In the genomic region with DNA sequence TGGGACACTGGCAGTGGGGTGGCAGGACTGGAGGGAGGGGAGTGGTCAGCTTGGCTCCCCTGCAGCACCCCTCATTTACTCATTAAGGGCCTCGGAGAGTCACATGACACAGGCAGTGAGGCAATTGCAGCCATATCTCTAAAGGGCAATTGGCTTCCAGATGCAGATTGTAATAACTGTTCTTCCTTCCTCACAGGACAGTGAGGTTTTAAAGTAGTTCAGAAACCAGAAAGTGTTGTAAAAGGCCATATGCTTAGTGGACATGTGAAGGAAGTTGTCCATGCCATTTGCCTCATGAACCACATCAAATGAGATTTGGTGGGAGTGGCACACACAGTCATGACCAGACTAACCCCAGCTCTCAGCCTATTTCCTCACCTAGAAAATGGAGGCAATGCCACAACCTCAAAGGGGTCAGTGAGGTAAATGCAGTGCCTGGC, we compare ENCODE assay signal across 10 cellular contexts. TPM values are rescaled to one million over a fixed set of nuclear protein-coding genes. Genes with fewer than 3 reads are reported as not detected.
DNase-seq lines count a peak whose midpoint lies in the region; ATAC-seq, FAIRE-seq and TF ChIP-seq lines count a peak whose summit lies in the region.
"Had no signal": no experiment of that assay in that cellular context is flagged by ENCODE, and none has a peak within 500 bp of the region (broad histone marks: within the 10 kb centered on the region; RNA-seq: fewer than 3 reads in every experiment).

No MANE protein-coding gene starts in this region.

- H3K4me1 Mint-ChIP-seq in activated naive CD4-positive, alpha-beta T cell treated with anti-CD3 and anti-CD28 coated beads for 36 hours (ENCODE audit: low read depth) = peaks cover 10% of the 10 kb centered on the region

- no peaks in the 10 kb centered on the region for H3K9me3 Mint-ChIP-seq in activated naive CD4-positive, alpha-beta T cell treated with anti-CD3 and anti-CD28 coated beads for 36 hours
- H3K9me3 Mint-ChIP-seq: activated B cell treated with CpG ODN at 0.5 μM for 24 hours, naive B cell had no signal

- CTCF ChIA-PET in GM12878 (lab: Yijun Ruan, JAX) = interaction anchor here (1.1 kb wide), 1 partner anchor 32 kb away, joined by 5 read pairs; no protein-coding TSS in a partner anchor
- CTCF ChIA-PET in activated naive CD4-positive, alpha-beta T cell treated with anti-CD3 and anti-CD28 coated beads for 36 hours (lab: Charles Lee) = interaction anchor here (1.2 to 2.3 kb wide), 3 partner anchors 12 to 47 kb away, joined by 3 to 7 read pairs (median 4); a partner anchor contains a TSS

- ATAC-seq in GM12878 = peak; percentile 34
- peak; percentile 63 to 64 for ATAC-seq in lower lobe of right lung
- ATAC-seq in upper lobe of right lung = peak; percentile 76
- ATAC-seq in HG03108 (IDR thresholded peaks at IDR 0.05; ENCODE audit: unreplicated experiment) = no peak
- ATAC-seq in GM21737 (IDR thresholded peaks at IDR 0.05; ENCODE audit: unreplicated experiment) = no peak

- H3K27me3 ChIP-seq in Loucy (ENCODE audit: insufficient read depth, low read length, poor library complexity, severe bottlenecking) = no peaks in the 10 kb centered on the region
- H3K27me3 ChIP-seq in GM12878 (replicated peaks in 1 of 2; ENCODE audit: control insufficient read depth in 2 of 2, insufficient read depth in 2 of 2, low read length in 1 of 2) = no peaks in the 10 kb centered on the region
- H3K27me3 ChIP-seq in lower lobe of right lung (ENCODE audit: low read depth) = no peaks in the 10 kb centered on the region
- no peaks in the 10 kb centered on the region for H3K27me3 ChIP-seq in upper lobe of right lung

- no peak for TF ChIP-seq POLR2A in GM12878 (IDR thresholded peaks at IDR 0.05; ENCODE audit: low read depth, low read length)

- peaks cover 15% of the 10 kb centered on the region for H3K4me1 ChIP-seq in Loucy (ENCODE audit: insufficient read depth, low read length, poor library complexity, severe bottlenecking)
- peaks cover 24% of the 10 kb centered on the region for H3K4me1 ChIP-seq in GM12878 (ENCODE audit: control insufficient read depth, insufficient read depth, low read length)
- peaks cover 25% of the 10 kb centered on the region for H3K4me1 ChIP-seq in lower lobe of right lung
- H3K4me1 ChIP-seq in upper lobe of right lung = peaks cover 12% of the 10 kb centered on the region

- H3K4me2 ChIP-seq in Loucy (ENCODE audit: low read depth, low read length, poor library complexity, severe bottlenecking) (peak overlapping the region; percentile 75), GM12878 (ENCODE audit: control insufficient read depth, insufficient read depth) (no peak overlapping the region)

- no peaks in the 10 kb centered on the region for H3K27me3 Mint-ChIP-seq in activated naive CD4-positive, alpha-beta T cell treated with anti-CD3 and anti-CD28 coated beads for 36 hours (ENCODE audit: low read depth)
- H3K27me3 Mint-ChIP-seq: activated B cell treated with CpG ODN at 0.5 μM for 24 hours, naive B cell had no signal

- POLR2A ChIA-PET in GM12878 (lab: Charles Lee) = no interaction called here

- TF ChIP-seq EP300 in GM12878 (IDR thresholded peaks at IDR 0.05; ENCODE audit: borderline replicate concordance in 1 of 2, control insufficient read depth in 1 of 2, low read depth in 2 of 2, low read length in 2 of 2) = no peak

- peak overlapping the region; percentile 54 for H3K4me3 ChIP-seq in Loucy (ENCODE audit: low read length, poor library complexity, severe bottlenecking)
- no peak overlapping the region for H3K4me3 ChIP-seq in GM12878
- H3K4me3 ChIP-seq in lower lobe of right lung = no peak overlapping the region
- no peak overlapping the region for H3K4me3 ChIP-seq in upper lobe of right lung

- in situ Hi-C loops in GM12878 (cut with MboI) = no loop called here

- 0% methylated on average over 1 of the region's 1 CpG for WGBS in GM12878 (ENCODE audit: insufficient coverage, insufficient replicate concordance, low lambda C conversion rate, missing lambda C conversion rate)

- no peaks in the 10 kb centered on the region for H3F3A ChIP-seq in Loucy (ENCODE audit: low read depth)

- no peaks in the 10 kb centered on the region for H3K9me2 ChIP-seq in Loucy (replicated peaks; ENCODE audit: low read depth, low read length)

- peaks cover 8% of the 10 kb centered on the region; the same call in 1 of the 2 replicates for H3K79me2 ChIP-seq in Loucy (ENCODE audit: insufficient read depth, low read length)
- H3K79me2 ChIP-seq in GM12878 (ENCODE audit: control insufficient read depth, insufficient read depth, low read length) = no peaks in the 10 kb centered on the region

- DNase-seq in AG08396 (ENCODE audit: low spot score) = peak; percentile 6
- no peak for DNase-seq in GM12878 (ENCODE audit: low read depth, low spot score)
- no peak for DNase-seq in lower lobe of right lung
- no peak for DNase-seq in upper lobe of right lung
- no peak for DNase-seq in activated naive CD4-positive, alpha-beta T cell treated with anti-CD3 and anti-CD28 coated beads for 36 hours
- DNase-seq: activated B cell treated with CpG ODN at 0.5 μM for 24 hours, naive B cell had no signal

- RAD21 ChIA-PET in GM12878 (lab: Charles Lee; ENCODE audit: unreplicated experiment) = no interaction called here

- FAIRE-seq in GM12878 (lab: Jason Lieb, UNC) = no peak

- TF ChIP-seq CTCF in Loucy (conservative IDR thresholded peaks at IDR 0.05; ENCODE audit: low read length) (no peak), GM12878 (IDR thresholded peaks at IDR 0.05 in 2 of 3, conservative IDR thresholded peaks at IDR 0.05 in 1 of 3; ENCODE audit: control insufficient read depth in 2 of 3, extremely low read depth in 1 of 3, insufficient read depth in 1 of 3, low read depth in 3 of 3, low read length in 3 of 3) (no peak), lower lobe of right lung (IDR thresholded peaks at IDR 0.05) (no peak), upper lobe of right lung (IDR thresholded peaks at IDR 0.05) (no peak)

- H3K36me3 ChIP-seq in Loucy (ENCODE audit: insufficient read depth, low read length) = no peaks in the 10 kb centered on the region
- H3K36me3 ChIP-seq in GM12878 (ENCODE audit: control insufficient read depth in 2 of 2, insufficient read depth in 2 of 2, low read length in 1 of 2) = no peaks in the 10 kb centered on the region; a peak in 1 of 4 replicates
- no peaks in the 10 kb centered on the region for H3K36me3 ChIP-seq in lower lobe of right lung
- no peaks in the 10 kb centered on the region for H3K36me3 ChIP-seq in upper lobe of right lung

- H3K9me3 ChIP-seq in Loucy (ENCODE audit: insufficient read depth, low read depth, low read length) (no peaks in the 10 kb centered on the region), GM12878 (replicated peaks; ENCODE audit: control insufficient read depth, insufficient read depth, low read length) (no peaks in the 10 kb centered on the region), lower lobe of right lung (no peaks in the 10 kb centered on the region), upper lobe of right lung (no peaks in the 10 kb centered on the region)

- TF ChIP-seq RAD21 in GM12878 (IDR thresholded peaks at IDR 0.05; ENCODE audit: insufficient read depth, low read depth, low read length) = no peak

- SMC1A ChIA-PET in GM12878 (lab: Charles Lee; ENCODE audit: uncharacterized antibody, unreplicated experiment) = interaction anchor here (0.9 to 1.3 kb wide), 2 partner anchors 13 to 24 kb away, joined by 3 to 4 read pairs; no protein-coding TSS in a partner anchor

- peak overlapping the region; percentile 80 for H2AFZ ChIP-seq in Loucy (ENCODE audit: low read length)
- H2AFZ ChIP-seq in GM12878 (ENCODE audit: control insufficient read depth, low read depth, low read length) = peak overlapping the region; percentile 60

- intact Hi-C loops in GM12878 (cut with micrococcal nuclease; ENCODE audit: unreplicated experiment) (no loop called here), lower lobe of right lung (cut with DNase I) (no loop called here), upper lobe of right lung (cut with DNase I) (no loop called here)
- intact Hi-C loops in activated naive CD4-positive, alpha-beta T cell treated with anti-CD3 and anti-CD28 coated beads for 36 hours (cut with micrococcal nuclease) = no loop called here

- no TSS peak for BruUV-seq in GM12878 (replicated peaks; lab: Mats Ljungman, UMichigan)

- no peak overlapping the region for H3K27ac ChIP-seq in GM12878 (ENCODE audit: control insufficient read depth, insufficient read depth)
- H3K27ac ChIP-seq in lower lobe of right lung = peak overlapping the region; percentile 18
- H3K27ac ChIP-seq in upper lobe of right lung = peak overlapping the region; percentile 8

- H3K9ac ChIP-seq in Loucy (ENCODE audit: low read depth, low read length, poor library complexity, severe bottlenecking) (peak overlapping the region; percentile 52), GM12878 (ENCODE audit: control insufficient read depth, insufficient read depth, low read length) (no peak overlapping the region)

- no peak overlapping the region for H3K27ac Mint-ChIP-seq in activated naive CD4-positive, alpha-beta T cell treated with anti-CD3 and anti-CD28 coated beads for 36 hours
- H3K27ac Mint-ChIP-seq: activated B cell treated with CpG ODN at 0.5 μM for 24 hours, naive B cell had no signal

- H3K36me3 Mint-ChIP-seq in activated naive CD4-positive, alpha-beta T cell treated with anti-CD3 and anti-CD28 coated beads for 36 hours (ENCODE audit: low read depth) = peaks cover 4% of the 10 kb centered on the region
- H3K36me3 Mint-ChIP-seq: naive B cell had no signal

- no peak overlapping the region for H3K4me3 Mint-ChIP-seq in activated naive CD4-positive, alpha-beta T cell treated with anti-CD3 and anti-CD28 coated beads for 36 hours
- H3K4me3 Mint-ChIP-seq: activated B cell treated with CpG ODN at 0.5 μM for 24 hours, naive B cell had no signal

- H4K20me1 ChIP-seq in Loucy (ENCODE audit: insufficient read depth, low read length, poor library complexity, severe bottlenecking) (no peaks in the 10 kb centered on the region), GM12878 (ENCODE audit: control insufficient read depth, insufficient read depth) (no peaks in the 10 kb centered on the region)

RNA-seq across cellular contexts. Expression of a gene that starts 11.1 kb away (rescaled TPM):
- 8.6 and 10.8 TPM in 2 replicates for total RNA-seq in GM12878 (2013; cell fraction: nucleolus; rRNA removed)
- 82.7 and 92.0 TPM in 2 replicates for total RNA-seq in GM12878 (2014; rRNA removed)
- total RNA-seq in GM12878 (2014; rRNA removed; fragmentation: Illumina TruSeq; extraction: Trizol) = 34.3 and 36.3 TPM in 2 replicates
- 42.9 and 47.4 TPM in 2 replicates for total RNA-seq in GM12878 (2021)
- 20.2 TPM for polyA plus RNA-seq in GM12878 (2011; ENCODE audit: low read depth)
- 23.1 and 50.9 TPM in 2 replicates for polyA plus RNA-seq in GM12878 (2011; rRNA removed)
- 89.6 and 98.0 TPM in 2 replicates for polyA plus RNA-seq in GM12878 (2011; cell fraction: cytosol; rRNA removed)
- 55.7 and 58.1 TPM in 2 replicates for polyA plus RNA-seq in GM12878 (2011; cell fraction: nucleus; rRNA removed)
- polyA plus RNA-seq in GM12878 (2012) = 35.8 and 42.8 TPM in 2 replicates
- 17.6 and 43.8 TPM in 2 replicates for polyA plus RNA-seq in GM12878 (2014; fragmentation: Illumina TruSeq; extraction: Trizol)
- 10 to 100 TPM; 15.8 to 25.5 TPM for polyA plus RNA-seq in GM12878 (2014; fragmentation: Nextera tagmentation; extraction: Ambion mirVana)
- polyA plus RNA-seq in GM12878 (2014; rRNA removed) = 66.8 and 78.1 TPM in 2 replicates
- polyA plus RNA-seq in GM12878 (2016; fragmentation: Nextera tagmentation; extraction: Ambion mirVana) = 10 to 100 TPM; 72.7 to 74.5 TPM
- polyA minus RNA-seq in GM12878 (2011; rRNA and poly(A)+ RNA removed) = 23.8 and 50.1 TPM in 2 replicates
- 25.9 and 28.2 TPM in 2 replicates for polyA minus RNA-seq in GM12878 (2011; cell fraction: cytosol; rRNA and poly(A)+ RNA removed)
- 17.5 and 21.9 TPM in 2 replicates for polyA minus RNA-seq in GM12878 (2011; cell fraction: nucleus; rRNA and poly(A)+ RNA removed)
- total RNA-seq in lower lobe of right lung = 27.9 TPM
- total RNA-seq in upper lobe of right lung = 28.4 TPM
- 10 to 100 TPM; 46.8 to 47.4 TPM for total RNA-seq in activated naive CD4-positive, alpha-beta T cell treated with anti-CD3 and anti-CD28 coated beads for 36 hours

RNA-seq across cellular contexts. Expression of a gene that starts 11.9 kb away (rescaled TPM):
- total RNA-seq in GM12878 (2013; cell fraction: nucleolus; rRNA removed) = 7.2 and 7.8 TPM in 2 replicates
- total RNA-seq in GM12878 (2014; rRNA removed) = 2.8 and 3.2 TPM in 2 replicates
- total RNA-seq in GM12878 (2014; rRNA removed; fragmentation: Illumina TruSeq; extraction: Trizol) = 1.3 and 1.9 TPM in 2 replicates
- total RNA-seq in GM12878 (2021) = 3.2 and 3.8 TPM in 2 replicates
- polyA plus RNA-seq in GM12878 (2011; ENCODE audit: low read depth) = 5.4 TPM
- 1.8 and 2.3 TPM in 2 replicates for polyA plus RNA-seq in GM12878 (2011; rRNA removed)
- polyA plus RNA-seq in GM12878 (2011; cell fraction: cytosol; rRNA removed) = 2.0 and 2.7 TPM in 2 replicates
- polyA plus RNA-seq in GM12878 (2011; cell fraction: nucleus; rRNA removed) = 19.0 and 24.1 TPM in 2 replicates
- 8.6 and 10.7 TPM in 2 replicates for polyA plus RNA-seq in GM12878 (2012)
- 1.8 and 2.0 TPM in 2 replicates for polyA plus RNA-seq in GM12878 (2014; fragmentation: Illumina TruSeq; extraction: Trizol)
- 1 to 10 TPM in 1 of 2 experiments, under 1 TPM in 1; 0.66 to 1.2 TPM for polyA plus RNA-seq in GM12878 (2014; fragmentation: Nextera tagmentation; extraction: Ambion mirVana)
- polyA plus RNA-seq in GM12878 (2014; rRNA removed) = 3.1 and 3.6 TPM in 2 replicates
- 1 to 10 TPM in 1 of 2 experiments, under 1 TPM in 1; 0.88 to 2.0 TPM for polyA plus RNA-seq in GM12878 (2016; fragmentation: Nextera tagmentation; extraction: Ambion mirVana)
- 2.8 and 2.9 TPM in 2 replicates for polyA minus RNA-seq in GM12878 (2011; rRNA and poly(A)+ RNA removed)
- polyA minus RNA-seq in GM12878 (2011; cell fraction: cytosol; rRNA and poly(A)+ RNA removed) = 1.1 and 2.3 TPM in 2 replicates
- 2.5 and 3.1 TPM in 2 replicates for polyA minus RNA-seq in GM12878 (2011; cell fraction: nucleus; rRNA and poly(A)+ RNA removed)
- 24.4 TPM for total RNA-seq in lower lobe of right lung
- 24.9 TPM for total RNA-seq in upper lobe of right lung
- total RNA-seq in activated naive CD4-positive, alpha-beta T cell treated with anti-CD3 and anti-CD28 coated beads for 36 hours = 10 to 100 TPM; 15.4 to 15.7 TPM

RNA-seq across cellular contexts. Expression of a gene that starts 35.7 kb away (rescaled TPM):
- total RNA-seq in GM12878 (2013; cell fraction: nucleolus; rRNA removed) = 10.8 and 12.7 TPM in 2 replicates
- total RNA-seq in GM12878 (2014; rRNA removed) (5.0 TPM in 2 replicates), GM12878 (2014; rRNA removed; fragmentation: Illumina TruSeq; extraction: Trizol) (1.6 and 1.7 TPM in 2 replicates), GM12878 (2021) (29.5 and 31.8 TPM in 2 replicates), lower lobe of right lung (22.9 TPM), upper lobe of right lung (27.8 TPM)
- 6.8 TPM for polyA plus RNA-seq in GM12878 (2011; ENCODE audit: low read depth)
- polyA plus RNA-seq in GM12878 (2011; rRNA removed) (2.5 and 3.9 TPM in 2 replicates), GM12878 (2014; fragmentation: Illumina TruSeq; extraction: Trizol) (3.2 and 6.4 TPM in 2 replicates), GM12878 (2014; fragmentation: Nextera tagmentation; extraction: Ambion mirVana) (1 to 10 TPM; 2.5 to 3.8 TPM), GM12878 (2014; rRNA removed) (13.8 and 19.7 TPM in 2 replicates), GM12878 (2016; fragmentation: Nextera tagmentation; extraction: Ambion mirVana) (1 to 10 TPM; 2.8 to 3.7 TPM)
- polyA plus RNA-seq in GM12878 (2011; cell fraction: cytosol; rRNA removed) = 6.8 and 6.9 TPM in 2 replicates
- 20.4 and 23.2 TPM in 2 replicates for polyA plus RNA-seq in GM12878 (2011; cell fraction: nucleus; rRNA removed)
- polyA plus RNA-seq in GM12878 (2012) = 17.1 and 19.2 TPM in 2 replicates
- 2.8 and 3.9 TPM in 2 replicates for polyA minus RNA-seq in GM12878 (2011; rRNA and poly(A)+ RNA removed)
- polyA minus RNA-seq in GM12878 (2011; cell fraction: cytosol; rRNA and poly(A)+ RNA removed) = 4.9 and 7.1 TPM in 2 replicates
- polyA minus RNA-seq in GM12878 (2011; cell fraction: nucleus; rRNA and poly(A)+ RNA removed) = 3.6 and 7.3 TPM in 2 replicates
- 10 to 100 TPM; 32.1 to 32.8 TPM for total RNA-seq in activated naive CD4-positive, alpha-beta T cell treated with anti-CD3 and anti-CD28 coated beads for 36 hours

RNA-seq across cellular contexts. Expression of a gene that starts 42.5 kb away (rescaled TPM):
- 23.2 and 26.9 TPM in 2 replicates for total RNA-seq in GM12878 (2013; cell fraction: nucleolus; rRNA removed)
- total RNA-seq in GM12878 (2014; rRNA removed) (82.3 and 90.4 TPM in 2 replicates), GM12878 (2014; rRNA removed; fragmentation: Illumina TruSeq; extraction: Trizol) (14.2 and 17.2 TPM in 2 replicates), GM12878 (2021) (73.3 and 82.1 TPM in 2 replicates), lower lobe of right lung (70.2 TPM), upper lobe of right lung (70.9 TPM)
- 60.8 TPM for polyA plus RNA-seq in GM12878 (2011; ENCODE audit: low read depth)
- polyA plus RNA-seq in GM12878 (2011; rRNA removed) (45.8 and 93.8 TPM in 2 replicates), GM12878 (2014; fragmentation: Illumina TruSeq; extraction: Trizol) (34.0 and 50.2 TPM in 2 replicates), GM12878 (2014; fragmentation: Nextera tagmentation; extraction: Ambion mirVana) (10 to 100 TPM; 55.1 to 84.1 TPM), GM12878 (2014; rRNA removed) (133 and 143 TPM in 2 replicates), GM12878 (2016; fragmentation: Nextera tagmentation; extraction: Ambion mirVana) (100 to 1,000 TPM; 128 to 130 TPM)
- polyA plus RNA-seq in GM12878 (2011; cell fraction: cytosol; rRNA removed) = 143 and 152 TPM in 2 replicates
- polyA plus RNA-seq in GM12878 (2011; cell fraction: nucleus; rRNA removed) = 98.8 and 99.2 TPM in 2 replicates
- polyA plus RNA-seq in GM12878 (2012) = 58.7 and 60.7 TPM in 2 replicates
- 62.3 and 83.5 TPM in 2 replicates for polyA minus RNA-seq in GM12878 (2011; rRNA and poly(A)+ RNA removed)
- 33.0 and 40.9 TPM in 2 replicates for polyA minus RNA-seq in GM12878 (2011; cell fraction: cytosol; rRNA and poly(A)+ RNA removed)
- polyA minus RNA-seq in GM12878 (2011; cell fraction: nucleus; rRNA and poly(A)+ RNA removed) = 18.5 and 24.1 TPM in 2 replicates
- total RNA-seq in activated naive CD4-positive, alpha-beta T cell treated with anti-CD3 and anti-CD28 coated beads for 36 hours = 10 to 100 TPM; 80.3 to 82.9 TPM

RNA-seq across cellular contexts. Expression of a gene that starts 46.0 kb away (rescaled TPM):
- 6.4 and 7.4 TPM in 2 replicates for total RNA-seq in GM12878 (2013; cell fraction: nucleolus; rRNA removed)
- 1.4 and 1.6 TPM in 2 replicates for total RNA-seq in GM12878 (2014; rRNA removed)
- 0.69 and 0.89 TPM in 2 replicates for total RNA-seq in GM12878 (2014; rRNA removed; fragmentation: Illumina TruSeq; extraction: Trizol)
- 2.0 and 3.0 TPM in 2 replicates for total RNA-seq in GM12878 (2021)
- polyA plus RNA-seq in GM12878 (2011; ENCODE audit: low read depth) = 0.33 TPM
- polyA plus RNA-seq in GM12878 (2011; rRNA removed) = 0.65 and 0.90 TPM in 2 replicates
- polyA plus RNA-seq in GM12878 (2011; cell fraction: cytosol; rRNA removed) = 1.8 and 2.2 TPM in 2 replicates
- polyA plus RNA-seq in GM12878 (2011; cell fraction: nucleus; rRNA removed) = 6.9 and 8.9 TPM in 2 replicates
- polyA plus RNA-seq in GM12878 (2012) = 0.42 and 0.69 TPM in 2 replicates
- 0.33 and 1.1 TPM in 2 replicates for polyA plus RNA-seq in GM12878 (2014; fragmentation: Illumina TruSeq; extraction: Trizol)
- under 1 TPM; 0.08 to 0.20 TPM for polyA plus RNA-seq in GM12878 (2014; fragmentation: Nextera tagmentation; extraction: Ambion mirVana)
- 3.1 and 4.2 TPM in 2 replicates for polyA plus RNA-seq in GM12878 (2014; rRNA removed)
- polyA plus RNA-seq in GM12878 (2016; fragmentation: Nextera tagmentation; extraction: Ambion mirVana) = 1 to 10 TPM in 1 of 2 experiments, under 1 TPM in 1; 0.91 to 1.0 TPM
- polyA minus RNA-seq in GM12878 (2011; rRNA and poly(A)+ RNA removed) = 0.95 and 1.5 TPM in 2 replicates
- 0.73 and 0.80 TPM in 2 replicates for polyA minus RNA-seq in GM12878 (2011; cell fraction: cytosol; rRNA and poly(A)+ RNA removed)
- 2.2 and 4.2 TPM in 2 replicates for polyA minus RNA-seq in GM12878 (2011; cell fraction: nucleus; rRNA and poly(A)+ RNA removed)
- 0.35 TPM for total RNA-seq in lower lobe of right lung
- 0.43 TPM for total RNA-seq in upper lobe of right lung
- 1 to 10 TPM; 3.2 to 3.6 TPM for total RNA-seq in activated naive CD4-positive, alpha-beta T cell treated with anti-CD3 and anti-CD28 coated beads for 36 hours

Comparison
In these comparisons a context has a peak if more than half of its experiments do, and no peak if none do; other contexts are left out.
1. ATAC-seq: peak in GM12878 (single experiment), lower lobe of right lung (2 of 2) and upper lobe of right lung (single experiment); none in HG03108 (single experiment) and GM21737 (single experiment).